9 cellular contexts compared by ENCODE assay signal in the genomic region with DNA sequence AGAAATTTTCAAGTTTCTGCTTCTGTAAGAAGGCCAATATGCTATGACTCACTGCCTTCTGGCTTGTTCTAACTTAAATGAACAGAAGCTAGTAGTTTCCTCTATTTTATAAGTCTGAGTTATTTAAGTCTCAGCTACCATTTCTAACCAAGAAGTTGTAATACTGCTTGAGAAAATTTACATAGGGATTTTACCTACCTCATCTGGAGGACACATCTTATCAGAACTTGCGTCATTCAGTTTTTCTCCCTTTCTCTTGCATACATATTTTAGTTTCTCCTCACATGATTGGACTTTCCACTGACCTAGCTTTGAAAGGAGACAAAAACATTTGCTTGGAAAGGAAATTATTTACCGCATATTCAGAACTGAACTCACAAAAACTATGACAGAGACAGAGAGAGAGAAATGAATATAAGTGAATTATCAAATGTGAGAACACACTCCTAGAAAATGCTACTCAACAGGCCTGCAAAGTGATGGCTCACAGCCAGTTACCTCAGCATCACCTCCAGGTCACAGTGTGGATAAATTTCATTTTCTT. TPM values are rescaled to one million over a fixed set of nuclear protein-coding genes. Genes with fewer than 3 reads are reported as not detected.
A peak's percentile ranks its signal among the peaks of the same experiment; 100 is the strongest.
DNase-seq lines count a peak whose midpoint lies in the region; ATAC-seq and TF ChIP-seq lines count a peak whose summit lies in the region.
"Had no signal": no experiment of that assay in that cellular context is flagged by ENCODE, and none has a peak within 500 bp of the region (broad histone marks: within the 10 kb centered on the region; RNA-seq: fewer than 3 reads in every experiment).

No MANE protein-coding gene starts in this region.

- ATAC-seq in GM21367 (IDR thresholded peaks at IDR 0.05; ENCODE audit: unreplicated experiment) (peak; percentile 84), HG03442 (IDR thresholded peaks at IDR 0.05; ENCODE audit: unreplicated experiment) (peak; percentile 87), right cardiac atrium (no peak)
- ATAC-seq: heart right ventricle had no signal

- no peaks in the 10 kb centered on the region for H3K27me3 ChIP-seq in H7 (ENCODE audit: control insufficient read depth, insufficient read depth, low read length)
- H3K27me3 ChIP-seq in right cardiac atrium (ENCODE audit: control insufficient read depth, insufficient read depth) = no peaks in the 10 kb centered on the region
- H3K27me3 ChIP-seq: heart right ventricle had no signal

- H3K36me3 ChIP-seq in H7 (replicated peaks; ENCODE audit: control insufficient read depth, insufficient read depth, low read length) = no peaks in the 10 kb centered on the region

- H3K27ac ChIP-seq in right cardiac atrium (ENCODE audit: low read length) = no peak overlapping the region
- H3K27ac ChIP-seq: heart right ventricle had no signal

- DNase-seq in GM12865 (ENCODE audit: low read depth) = peak; percentile 77
- peak; percentile 64 for DNase-seq in fibroblast of mammary gland (ENCODE audit: low read depth)
- DNase-seq in COLO829 (ENCODE audit: low spot score) = no peak
- DNase-seq in COR-L47 (lab: John Stamatoyannopoulos, UW) = no peak
- no peak for DNase-seq in H7
- no peak for DNase-seq in right cardiac atrium
- DNase-seq: heart right ventricle had no signal

- 79% methylated on average over 2 of the region's 2 CpGs for WGBS in right cardiac atrium

- TF ChIP-seq CTCF in GM12865 (IDR thresholded peaks at IDR 0.05; ENCODE audit: insufficient read depth, low read depth, low read length, missing control alignments) = no peak
- no peak for TF ChIP-seq CTCF in fibroblast of mammary gland (conservative IDR thresholded peaks at IDR 0.05; ENCODE audit: control insufficient read depth, insufficient read depth, low read depth, low read length)

- no peaks in the 10 kb centered on the region for H3K9me3 ChIP-seq in right cardiac atrium (ENCODE audit: control insufficient read depth, low read length)
- H3K9me3 ChIP-seq: heart right ventricle had no signal

- H3K4me1 ChIP-seq in right cardiac atrium (ENCODE audit: control insufficient read depth, insufficient read depth, low read length) = no peaks in the 10 kb centered on the region

- intact Hi-C loops in right cardiac atrium (cut with DNase I) = no loop called here

- H3K4me3 ChIP-seq in GM12865 (ENCODE audit: low read depth, low read length) (no peak overlapping the region), fibroblast of mammary gland (ENCODE audit: control insufficient read depth, low read depth, low read length) (no peak overlapping the region), H7 (ENCODE audit: insufficient read depth, low read depth, low read length) (no peak overlapping the region), right cardiac atrium (ENCODE audit: low read length) (no peak overlapping the region)
- H3K4me3 ChIP-seq: heart right ventricle had no signal

RNA-seq across cellular contexts. Expression of a gene that starts 25.4 kb away (rescaled TPM):
- total RNA-seq in H7 (2014; rRNA removed; shearing (Covaris generic)) = 0.81 and 1.1 TPM in 2 replicates
- 1 to 10 TPM in 3 of 4 donors, under 1 TPM in 1; 0.89 to 1.6 (median 1.1) TPM for total RNA-seq in right cardiac atrium
- polyA plus RNA-seq in right cardiac atrium = 0.66 TPM

Comparison
In these comparisons a context has a peak if more than half of its experiments do, and no peak if none do; other contexts are left out.
1. DNase-seq: peak in GM12865 (single experiment) and fibroblast of mammary gland (single experiment); none in COLO829 (single experiment), COR-L47 (single experiment), H7 (single experiment) and right cardiac atrium (0 of 3).
2. ATAC-seq: peak in GM21367 (single experiment) and HG03442 (single experiment); none in right cardiac atrium (0 of 2).